Comparison of ENCODE assay signal across 9 cellular contexts in the genomic region with DNA sequence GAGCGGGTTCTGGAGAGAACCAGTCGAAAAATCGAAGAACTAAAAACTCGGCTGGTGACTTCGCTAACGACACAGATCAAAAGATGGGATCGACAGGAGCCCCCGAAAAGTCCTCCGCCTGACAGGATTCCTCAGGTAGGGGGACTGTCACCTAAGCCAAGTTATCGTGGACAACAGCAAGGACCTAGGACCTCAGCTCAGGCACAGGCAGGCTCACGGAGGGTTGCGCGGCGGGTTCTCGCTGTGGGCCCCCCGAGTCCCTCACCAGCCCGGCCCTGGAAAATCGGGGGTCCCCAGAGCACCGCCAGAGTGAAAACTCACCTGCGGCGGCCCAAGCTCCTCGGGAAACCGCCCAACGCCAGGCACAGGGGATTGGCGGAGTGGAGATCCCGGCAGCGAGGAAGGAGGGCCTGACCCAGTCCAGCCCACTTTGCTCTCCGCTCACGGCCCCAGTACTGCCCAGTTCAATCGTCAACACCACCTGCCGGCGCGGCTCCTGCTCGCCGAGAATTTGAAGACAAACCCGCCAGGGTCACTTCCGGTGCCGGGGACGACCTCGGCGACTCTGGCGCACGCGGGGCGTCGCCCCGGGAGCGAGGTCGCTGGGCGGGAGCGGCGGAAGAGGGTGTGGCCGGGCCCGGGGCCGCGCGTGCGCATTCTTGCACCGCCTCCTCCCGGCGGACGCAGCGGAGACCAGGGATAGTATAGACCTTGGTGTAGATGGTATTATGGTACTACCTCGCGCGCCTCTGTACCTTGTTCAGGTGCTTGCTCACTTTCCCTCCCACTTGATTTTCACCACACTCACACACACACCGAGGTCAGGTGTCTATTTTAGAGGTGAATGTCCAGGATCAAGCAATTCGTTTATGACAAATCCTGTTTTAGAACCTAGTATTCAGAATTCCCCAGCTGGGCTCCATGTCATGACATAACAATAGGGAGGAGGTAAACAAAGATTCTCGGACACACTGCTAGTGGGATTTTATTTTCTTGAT. TPM values are rescaled to one million over a fixed set of nuclear protein-coding genes. Genes with fewer than 3 reads are reported as not detected.
DNase-seq lines count a peak whose midpoint lies in the region; ATAC-seq, FAIRE-seq and TF ChIP-seq lines count a peak whose summit lies in the region.
"Had no signal": no experiment of that assay in that cellular context is flagged by ENCODE, and none has a peak within 500 bp of the region (broad histone marks: within the 10 kb centered on the region; RNA-seq: fewer than 3 reads in every experiment).

A gene (minus strand): TSS at position 567 of the 998 bp plus-strand sequence. CDS start 10,167 bp downstream, outside the sequence.

- peak; percentile 87 for ATAC-seq in HG03442 (IDR thresholded peaks at IDR 0.05; ENCODE audit: unreplicated experiment)

- peak within 1 kb of the TSS; percentile 73 for H3K4me3 ChIP-seq in BE2C (ENCODE audit: low read depth, low read length)

- FAIRE-seq in GM19239 (lab: Jason Lieb, UNC): peak; percentile 92
- FAIRE-seq: islet of Langerhans had no signal

- no peaks in the 10 kb centered on the region; the same call in 1 of the 2 replicates for H3K9me3 ChIP-seq in BE2C

- H3K4me1 ChIP-seq in BE2C: no peaks in the 10 kb centered on the region

- H3K36me3 ChIP-seq in BE2C: no peaks in the 10 kb centered on the region

- H3K27ac ChIP-seq in cingulate gyrus (ENCODE audit: low read depth, low read length): peak within 1 kb of the TSS; percentile 69

- no peak for TF ChIP-seq CTCF in BE2C (IDR thresholded peaks at IDR 0.05; ENCODE audit: low read depth, low read length)

- DNase-seq in BE2C (peak; percentile 91), GM19239 (ENCODE audit: insufficient read length, low spot score) (peak; percentile 88), NCI-H510A treated with DMSO at 0.1 percent for 48 hours (lab: John Stamatoyannopoulos, UW) (peak; percentile 98), kidney tubule cell (ENCODE audit: low spot score) (peak; percentile 95)
- peak; percentile 83 to 84 for DNase-seq in activated CD4-positive, alpha-beta T cell treated with anti-CD3 and anti-CD28 coated beads for 4 hours
- peak; percentile 65 to 70 for DNase-seq in stimulated activated CD4-positive, alpha-beta T cell treated with anti-CD3 and anti-CD28 coated beads, Interleukin-1b, Interleukin-23, amount 100 ng/mL, for 1 hour (ENCODE audit: low read depth in 2 of 2)

- H3K27me3 ChIP-seq in BE2C: no peaks in the 10 kb centered on the region

RNA-seq across cellular contexts. Expression of the gene that starts here (rescaled TPM):
- 11.4 TPM for polyA plus RNA-seq in BE2C (2012; ENCODE audit: insufficient read depth, insufficient read length, low read depth)

Comparison
In these comparisons a context has a peak if more than half of its experiments do, and no peak if none do; other contexts are left out.
1. Peak in every context shown above with its lines: DNase-seq, ATAC-seq, H3K4me3 ChIP-seq and H3K27ac ChIP-seq.